In genomic region chr4:89829470-89830138, GRCh38 we compare ENCODE assay signal across 9 cellular contexts. TPM values are rescaled to one million over a fixed set of nuclear protein-coding genes. Genes with fewer than 3 reads are reported as not detected.
DNase-seq lines count a peak whose midpoint lies in the region; ATAC-seq and TF ChIP-seq lines count a peak whose summit lies in the region.
"Had no signal": no experiment of that assay in that cellular context is flagged by ENCODE, and none has a peak within 500 bp of the region (broad histone marks: within the 10 kb centered on the region; RNA-seq: fewer than 3 reads in every experiment).

No MANE protein-coding gene starts in this region.

- H4K20me1 ChIP-seq in GM23338 (replicated peaks; ENCODE audit: insufficient read depth): no peaks in the 10 kb centered on the region

- H3K9me2 ChIP-seq in GM23338 (ENCODE audit: insufficient read depth): no peaks in the 10 kb centered on the region

- no peak overlapping the region for H3K27ac ChIP-seq in GM23338 (ENCODE audit: low read depth)
- peak overlapping the region; percentile 12 to 93 (median 85) for H3K27ac ChIP-seq in dorsolateral prefrontal cortex
- peak overlapping the region in 2 of 4 donors; percentile 17 to 24 for H3K27ac ChIP-seq in sigmoid colon
- H3K27ac ChIP-seq: Peyer's patch had no signal

- no peaks in the 10 kb centered on the region for H3F3A ChIP-seq in GM23338 (replicated peaks; ENCODE audit: low read depth)

- ATAC-seq in GM18520 (IDR thresholded peaks at IDR 0.05; ENCODE audit: unreplicated experiment) (peak; percentile 92), GM23338 (no peak), omental fat pad (ENCODE audit: low FRiP score) (no peak)

- H3K4me1 ChIP-seq in GM23338 (ENCODE audit: insufficient read depth) (no peaks in the 10 kb centered on the region), sigmoid colon (no peaks in the 10 kb centered on the region)
- H3K4me1 ChIP-seq: Peyer's patch had no signal

- peak overlapping the region; percentile 11; the same call in 1 of the 2 replicates for H3K27ac Mint-ChIP-seq in GM23338

- DNase-seq in GM23338 (ENCODE audit: low spot score) (no peak), MV-4-11 (lab: John Stamatoyannopoulos, UW) (peak; percentile 99), dorsolateral prefrontal cortex (peak in 8 of 10 donors; percentile 41 to 78 (median 60)), sigmoid colon (peak; percentile 67), AG20443 (ENCODE audit: low spot score) (no peak), omental fat pad (ENCODE audit: low spot score) (no peak), NCI-H2196 (lab: John Stamatoyannopoulos, UW; ENCODE audit: unreplicated experiment) (no peak)

- no peaks in the 10 kb centered on the region for H3K9me3 ChIP-seq in sigmoid colon
- H3K9me3 ChIP-seq: Peyer's patch had no signal

- WGBS in sigmoid colon, 2 donors: 48 to 66% methylated on average over 7 of the region's 7 CpGs

- H3K36me3 ChIP-seq in GM23338 (ENCODE audit: insufficient read depth): no peaks in the 10 kb centered on the region
- H3K36me3 ChIP-seq in sigmoid colon: no peaks in the 10 kb centered on the region
- H3K36me3 ChIP-seq: Peyer's patch had no signal

- no peak overlapping the region for H2AFZ ChIP-seq in GM23338

- no peak for TF ChIP-seq EP300 in sigmoid colon (IDR thresholded peaks at IDR 0.05)

- no peaks in the 10 kb centered on the region; the same call in 1 of the 2 replicates for H3K79me2 ChIP-seq in GM23338 (replicated peaks; ENCODE audit: insufficient read depth)

- TF ChIP-seq CTCF in GM23338 (conservative IDR thresholded peaks at IDR 0.05; ENCODE audit: low read depth in 2 of 2): no peak
- TF ChIP-seq CTCF in dorsolateral prefrontal cortex (IDR thresholded peaks at IDR 0.05 in 54 of 56, conservative IDR thresholded peaks at IDR 0.05 in 2 of 56; ENCODE audit: low read depth in 1 of 56, partially characterized antibody in 56 of 56): peak in 18 of 56 donors; percentile 4 to 52 (median 27)
- no peak for TF ChIP-seq CTCF in sigmoid colon (IDR thresholded peaks at IDR 0.05)
- TF ChIP-seq CTCF in omental fat pad (IDR thresholded peaks at IDR 0.05): no peak

- no peak overlapping the region for H3K4me2 ChIP-seq in GM23338

- H3K27me3 ChIP-seq in GM23338 (ENCODE audit: insufficient read depth) (no peaks in the 10 kb centered on the region), dorsolateral prefrontal cortex (no peaks in the 10 kb centered on the region), sigmoid colon (no peaks in the 10 kb centered on the region)
- H3K27me3 ChIP-seq: Peyer's patch had no signal

- no peak for TF ChIP-seq POLR2A in sigmoid colon (IDR thresholded peaks at IDR 0.05)

- no peaks in the 10 kb centered on the region for H3K36me3 Mint-ChIP-seq in GM23338 (ENCODE audit: low read depth)

- H3K27me3 Mint-ChIP-seq in GM23338 (ENCODE audit: insufficient read depth, low read depth, poor library complexity): no peaks in the 10 kb centered on the region

- intact Hi-C loops in dorsolateral prefrontal cortex (cut with DNase I): loop anchor here (10.0 kb wide), 2 partner anchors 65 to 125 kb away; no protein-coding TSS in a partner anchor
- intact Hi-C loops in sigmoid colon (cut with DNase I): loop anchor here (10.0 kb wide), 1 partner anchor 1375 kb away; the partner anchor contains the start of gene HERC5

- H3K4me3 Mint-ChIP-seq in GM23338: no peak overlapping the region

- H3K4me3 ChIP-seq in GM23338 (no peak overlapping the region), dorsolateral prefrontal cortex (peak overlapping the region in 46 of 59 donors; percentile 1 to 60 (median 34)), sigmoid colon (no peak overlapping the region)
- H3K4me3 ChIP-seq: Peyer's patch had no signal

- H3K9me3 Mint-ChIP-seq in GM23338: no peaks in the 10 kb centered on the region

- peaks cover 8% of the 10 kb centered on the region; the same call in 2 of the 3 replicates for H3K4me1 Mint-ChIP-seq in GM23338

TF ChIP-seq in GM23338, 12 proteins besides CTCF, POLR2A, EP300 and RAD21 (continues in another document):
- TF ChIP-seq, protein P1, sequence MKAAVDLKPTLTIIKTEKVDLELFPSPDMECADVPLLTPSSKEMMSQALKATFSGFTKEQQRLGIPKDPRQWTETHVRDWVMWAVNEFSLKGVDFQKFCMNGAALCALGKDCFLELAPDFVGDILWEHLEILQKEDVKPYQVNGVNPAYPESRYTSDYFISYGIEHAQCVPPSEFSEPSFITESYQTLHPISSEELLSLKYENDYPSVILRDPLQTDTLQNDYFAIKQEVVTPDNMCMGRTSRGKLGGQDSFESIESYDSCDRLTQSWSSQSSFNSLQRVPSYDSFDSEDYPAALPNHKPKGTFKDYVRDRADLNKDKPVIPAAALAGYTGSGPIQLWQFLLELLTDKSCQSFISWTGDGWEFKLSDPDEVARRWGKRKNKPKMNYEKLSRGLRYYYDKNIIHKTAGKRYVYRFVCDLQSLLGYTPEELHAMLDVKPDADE (IDR thresholded peaks at IDR 0.05): no peak
- no peak for TF ChIP-seq REST (IDR thresholded peaks at IDR 0.05; ENCODE audit: unreplicated experiment)
- no peak for TF ChIP-seq JUNB (IDR thresholded peaks at IDR 0.05; ENCODE audit: unreplicated experiment)

RNA-seq across cellular contexts. Expression of gene SNCA, which starts 7.4 kb away (rescaled TPM):
- 13.0 and 15.6 TPM in 2 replicates for total RNA-seq in GM23338 (2014; rRNA removed; shearing (Covaris generic))
- polyA plus RNA-seq in GM23338 (2016; fragmentation: Nextera tagmentation; extraction: Ambion mirVana): 26.3 and 31.1 TPM in 2 replicates
- total RNA-seq in dorsolateral prefrontal cortex: 100 to 1,000 TPM in 119 of 120 experiments, 10 to 100 TPM in 1; 94.8 to 448 (median 257) TPM
- 10 to 100 TPM; 16.8 to 27.0 (median 23.2) TPM for total RNA-seq in sigmoid colon
- polyA plus RNA-seq in sigmoid colon: 10 to 100 TPM in 1 of 3 donors, 1 to 10 TPM in 2; 3.5 to 20.4 (median 5.4) TPM
- 10 to 100 TPM in 3 of 4 donors, 1 to 10 TPM in 1; 8.7 to 26.1 (median 19.2) TPM for total RNA-seq in omental fat pad

Comparison
In these comparisons a context has a peak if more than half of its experiments do, and no peak if none do; other contexts are left out.
1. DNase-seq: peak in MV-4-11 (single experiment), dorsolateral prefrontal cortex (8 of 10) and sigmoid colon (single experiment); none in GM23338 (single experiment), AG20443 (single experiment), omental fat pad (single experiment) and NCI-H2196 (single experiment).
2. H3K4me3 ChIP-seq: peak in dorsolateral prefrontal cortex (46 of 59); none in GM23338 (single experiment) and sigmoid colon (0 of 4).